Comparison of ENCODE assay signal across 22 cellular contexts in genomic region chrX:48909703-48910102, GRCh38. TPM values are rescaled to one million over a fixed set of nuclear protein-coding genes. Genes with fewer than 3 reads are reported as not detected.
A peak's percentile ranks its signal among the peaks of the same experiment; 100 is the strongest.
DNase-seq lines count a peak whose midpoint lies in the region; ATAC-seq and TF ChIP-seq lines count a peak whose summit lies in the region.
"Had no signal": no experiment of that assay in that cellular context is flagged by ENCODE, and none has a peak within 500 bp of the region (broad histone marks: within the 10 kb centered on the region; RNA-seq: fewer than 3 reads in every experiment).

No MANE protein-coding gene starts in this region.

- CTCF ChIA-PET in activated CD8-positive, alpha-beta T cell treated with anti-CD3 and anti-CD28 coated beads for 36 hours (lab: Charles Lee): no interaction called here
- CTCF ChIA-PET in activated CD8-positive, alpha-beta T cell treated with anti-CD3 and anti-CD28 coated beads, Interleukin-2, amount 10 ng/mL, durations not matched to agents 7 days and 5 days (lab: Charles Lee): interaction anchor here (1.9 kb wide), 1 partner anchor 261 kb away, joined by 6 read pairs; no protein-coding TSS in a partner anchor

- no peak overlapping the region for H3K27ac Mint-ChIP-seq in activated CD8-positive, alpha-beta T cell treated with anti-CD3 and anti-CD28 coated beads for 36 hours
- no peak overlapping the region for H3K27ac Mint-ChIP-seq in activated CD8-positive, alpha-beta T cell treated with anti-CD3 and anti-CD28 coated beads, Interleukin-2, amount 10 ng/mL, durations not matched to agents 7 days and 5 days
- peak overlapping the region; percentile 98 for H3K27ac Mint-ChIP-seq in central memory CD8-positive, alpha-beta T cell (ENCODE audit: low read depth)
- H3K27ac Mint-ChIP-seq in osteocyte (ENCODE audit: unreplicated experiment): no peak overlapping the region
- H3K27ac Mint-ChIP-seq: activated CD4-positive, alpha-beta memory T cell treated with anti-CD3 and anti-CD28 coated beads, Interleukin-2, amount 10 ng/mL, durations not matched to agents 7 days and 5 days; stimulated activated memory B cell treated with anti-CD40 and anti-IgM and Interleukin-4, amounts not matched to agents 10 μg/mL and 1 μg/mL and 100 μg/mL, for 72 hours had no signal

- POLR2A ChIA-PET in activated CD8-positive, alpha-beta T cell treated with anti-CD3 and anti-CD28 coated beads for 36 hours (lab: Charles Lee): interaction anchor here (0.6 to 2.7 kb wide), 4 partner anchors 9 to 28 kb away, joined by 3 to 12 read pairs (median 3); no protein-coding TSS in a partner anchor
- POLR2A ChIA-PET in activated CD8-positive, alpha-beta T cell treated with anti-CD3 and anti-CD28 coated beads, Interleukin-2, amount 10 ng/mL, durations not matched to agents 7 days and 5 days (lab: Charles Lee): interaction anchor here (1.1 kb wide), 1 partner anchor 49 kb away, joined by 4 read pairs; no protein-coding TSS in a partner anchor

- peaks cover 19% of the 10 kb centered on the region for H3K36me3 Mint-ChIP-seq in activated CD8-positive, alpha-beta T cell treated with anti-CD3 and anti-CD28 coated beads for 36 hours (ENCODE audit: low read depth)
- peaks cover 23% of the 10 kb centered on the region for H3K36me3 Mint-ChIP-seq in activated CD8-positive, alpha-beta T cell treated with anti-CD3 and anti-CD28 coated beads, Interleukin-2, amount 10 ng/mL, durations not matched to agents 7 days and 5 days (ENCODE audit: low read depth)
- peaks cover 50% of the 10 kb centered on the region for H3K36me3 Mint-ChIP-seq in central memory CD8-positive, alpha-beta T cell (ENCODE audit: insufficient read depth)
- peaks cover 5% of the 10 kb centered on the region for H3K36me3 Mint-ChIP-seq in osteocyte (ENCODE audit: unreplicated experiment)

- ATAC-seq in activated CD8-positive, alpha-beta T cell treated with anti-CD3 and anti-CD28 coated beads for 36 hours: no peak
- no peak for ATAC-seq in activated CD8-positive, alpha-beta T cell treated with anti-CD3 and anti-CD28 coated beads, Interleukin-2, amount 10 ng/mL, durations not matched to agents 7 days and 5 days
- no peak for ATAC-seq in central memory CD8-positive, alpha-beta T cell (replicated peaks; ENCODE audit: extremely low read depth, poor library complexity, severe bottlenecking)
- ATAC-seq: activated CD4-positive, CD25-positive, alpha-beta regulatory T cell treated with anti-CD3 and anti-CD28 coated beads, Interleukin-2, amount 50 U/mL, for 24 hours; left cardiac atrium; stimulated activated memory B cell treated with anti-CD40 and anti-IgM and Interleukin-4, amounts not matched to agents 10 μg/mL and 1 μg/mL and 100 μg/mL, for 72 hours had no signal

- TF ChIP-seq CTCF in activated CD8-positive, alpha-beta T cell treated with anti-CD3 and anti-CD28 coated beads for 36 hours (IDR thresholded peaks at IDR 0.05): no peak
- no peak for TF ChIP-seq CTCF in osteocyte (IDR thresholded peaks at IDR 0.05)

- DNase-seq in activated CD8-positive, alpha-beta T cell treated with anti-CD3 and anti-CD28 coated beads for 36 hours: peak; percentile 6
- no peak for DNase-seq in activated CD8-positive, alpha-beta T cell treated with anti-CD3 and anti-CD28 coated beads, Interleukin-2, amount 10 ng/mL, durations not matched to agents 7 days and 5 days
- DNase-seq in central memory CD8-positive, alpha-beta T cell (ENCODE audit: low spot score in 2 of 2): no peak
- no peak for DNase-seq in osteocyte (ENCODE audit: extremely low spot score, unreplicated experiment)
- no peak for DNase-seq in NCI-H1417 treated with DMSO at 0.1 percent for 48 hours (lab: John Stamatoyannopoulos, UW)
- no peak for DNase-seq in NOMO-1 treated with DMSO at 0.1 percent for 48 hours (lab: John Stamatoyannopoulos, UW; ENCODE audit: unreplicated experiment)
- DNase-seq: 8988T; activated CD4-positive, alpha-beta memory T cell treated with anti-CD3 and anti-CD28 coated beads, Interleukin-2, amount 10 ng/mL, durations not matched to agents 7 days and 5 days; activated effector memory CD4-positive, alpha-beta T cell treated with anti-CD3 and anti-CD28 coated beads, Interleukin-2, amount 50 U/mL, for 16 hours; activated T-cell treated with anti-CD3 and anti-CD28 coated beads for 4 hours; brain microvascular endothelial cell; DMS153; effector CD4-positive, alpha-beta T cell; left cardiac atrium; NCI-H2081; NCI-H345; occipital lobe; SHP77 treated with DMSO at 0.1 percent for 48 hours; spleen; stimulated activated CD4-positive, alpha-beta T cell treated with anti-CD3 and anti-CD28 coated beads, Interleukin-2, amount 100 ng/mL, for 48 hours had no signal

- H3K27me3 Mint-ChIP-seq in activated CD8-positive, alpha-beta T cell treated with anti-CD3 and anti-CD28 coated beads for 36 hours: no peaks in the 10 kb centered on the region
- no peaks in the 10 kb centered on the region for H3K27me3 Mint-ChIP-seq in activated CD8-positive, alpha-beta T cell treated with anti-CD3 and anti-CD28 coated beads, Interleukin-2, amount 10 ng/mL, durations not matched to agents 7 days and 5 days (ENCODE audit: low read depth)
- no peaks in the 10 kb centered on the region for H3K27me3 Mint-ChIP-seq in central memory CD8-positive, alpha-beta T cell
- H3K27me3 Mint-ChIP-seq in osteocyte (ENCODE audit: unreplicated experiment): no peaks in the 10 kb centered on the region
- H3K27me3 Mint-ChIP-seq: activated CD4-positive, alpha-beta memory T cell treated with anti-CD3 and anti-CD28 coated beads, Interleukin-2, amount 10 ng/mL, durations not matched to agents 7 days and 5 days; stimulated activated memory B cell treated with anti-CD40 and anti-IgM and Interleukin-4, amounts not matched to agents 10 μg/mL and 1 μg/mL and 100 μg/mL, for 72 hours had no signal

- intact Hi-C loops in activated CD8-positive, alpha-beta T cell treated with anti-CD3 and anti-CD28 coated beads for 36 hours (cut with micrococcal nuclease): no loop called here

- H3K4me1 Mint-ChIP-seq in activated CD8-positive, alpha-beta T cell treated with anti-CD3 and anti-CD28 coated beads for 36 hours (ENCODE audit: low read depth): peaks cover 33% of the 10 kb centered on the region
- H3K4me1 Mint-ChIP-seq in activated CD8-positive, alpha-beta T cell treated with anti-CD3 and anti-CD28 coated beads, Interleukin-2, amount 10 ng/mL, durations not matched to agents 7 days and 5 days (ENCODE audit: low read depth): peaks cover 35% of the 10 kb centered on the region
- peaks cover 22% of the 10 kb centered on the region for H3K4me1 Mint-ChIP-seq in central memory CD8-positive, alpha-beta T cell
- H3K4me1 Mint-ChIP-seq in osteocyte (ENCODE audit: unreplicated experiment): peaks cover 12% of the 10 kb centered on the region

- H3K9me3 Mint-ChIP-seq in activated CD8-positive, alpha-beta T cell treated with anti-CD3 and anti-CD28 coated beads for 36 hours: no peaks in the 10 kb centered on the region
- H3K9me3 Mint-ChIP-seq in activated CD8-positive, alpha-beta T cell treated with anti-CD3 and anti-CD28 coated beads, Interleukin-2, amount 10 ng/mL, durations not matched to agents 7 days and 5 days (ENCODE audit: insufficient read depth): no peaks in the 10 kb centered on the region
- H3K9me3 Mint-ChIP-seq in central memory CD8-positive, alpha-beta T cell: no peaks in the 10 kb centered on the region
- peaks cover 4% of the 10 kb centered on the region for H3K9me3 Mint-ChIP-seq in osteocyte (ENCODE audit: unreplicated experiment)
- H3K9me3 Mint-ChIP-seq: activated CD4-positive, alpha-beta memory T cell treated with anti-CD3 and anti-CD28 coated beads, Interleukin-2, amount 10 ng/mL, durations not matched to agents 7 days and 5 days; stimulated activated memory B cell treated with anti-CD40 and anti-IgM and Interleukin-4, amounts not matched to agents 10 μg/mL and 1 μg/mL and 100 μg/mL, for 72 hours had no signal

- no peak overlapping the region for H3K4me3 Mint-ChIP-seq in activated CD8-positive, alpha-beta T cell treated with anti-CD3 and anti-CD28 coated beads for 36 hours
- no peak overlapping the region for H3K4me3 Mint-ChIP-seq in activated CD8-positive, alpha-beta T cell treated with anti-CD3 and anti-CD28 coated beads, Interleukin-2, amount 10 ng/mL, durations not matched to agents 7 days and 5 days
- H3K4me3 Mint-ChIP-seq in central memory CD8-positive, alpha-beta T cell: no peak overlapping the region
- H3K4me3 Mint-ChIP-seq in osteocyte (ENCODE audit: unreplicated experiment): peak overlapping the region; percentile 18
- H3K4me3 Mint-ChIP-seq: stimulated activated memory B cell treated with anti-CD40 and anti-IgM and Interleukin-4, amounts not matched to agents 10 μg/mL and 1 μg/mL and 100 μg/mL, for 72 hours had no signal

RNA-seq across cellular contexts. Expression of gene SLC35A2, which starts 1.7 kb away (rescaled TPM):
- total RNA-seq in activated CD8-positive, alpha-beta T cell treated with anti-CD3 and anti-CD28 coated beads for 36 hours: 10 to 100 TPM; 14.7 to 15.0 TPM
- total RNA-seq in activated CD8-positive, alpha-beta T cell treated with anti-CD3 and anti-CD28 coated beads, Interleukin-2, amount 10 ng/mL, durations not matched to agents 7 days and 5 days: 10 to 100 TPM; 14.8 to 15.3 TPM
- 34.6 and 37.0 TPM in 2 replicates for total RNA-seq in osteocyte

RNA-seq across cellular contexts. Expression of gene PIM2, which starts 9.1 kb away (rescaled TPM):
- total RNA-seq in activated CD8-positive, alpha-beta T cell treated with anti-CD3 and anti-CD28 coated beads for 36 hours: 100 to 1,000 TPM; 169 to 177 TPM
- total RNA-seq in activated CD8-positive, alpha-beta T cell treated with anti-CD3 and anti-CD28 coated beads, Interleukin-2, amount 10 ng/mL, durations not matched to agents 7 days and 5 days: 10 to 100 TPM; 51.3 to 53.6 TPM
- 6.4 and 7.3 TPM in 2 replicates for total RNA-seq in osteocyte

RNA-seq across cellular contexts. Expression of gene PQBP1, which starts 12.0 kb away (rescaled TPM):
- 10 to 100 TPM; 63.9 to 66.5 TPM for total RNA-seq in activated CD8-positive, alpha-beta T cell treated with anti-CD3 and anti-CD28 coated beads for 36 hours
- total RNA-seq in activated CD8-positive, alpha-beta T cell treated with anti-CD3 and anti-CD28 coated beads, Interleukin-2, amount 10 ng/mL, durations not matched to agents 7 days and 5 days: 10 to 100 TPM; 63.9 to 70.8 TPM
- total RNA-seq in osteocyte: 69.8 and 78.3 TPM in 2 replicates

RNA-seq across cellular contexts. Expression of gene TIMM17B, which starts 12.1 kb away (rescaled TPM):
- 10 to 100 TPM; 50.1 to 52.2 TPM for total RNA-seq in activated CD8-positive, alpha-beta T cell treated with anti-CD3 and anti-CD28 coated beads for 36 hours
- total RNA-seq in activated CD8-positive, alpha-beta T cell treated with anti-CD3 and anti-CD28 coated beads, Interleukin-2, amount 10 ng/mL, durations not matched to agents 7 days and 5 days: 10 to 100 TPM; 41.6 to 44.1 TPM
- 45.6 and 50.0 TPM in 2 replicates for total RNA-seq in osteocyte

RNA-seq across cellular contexts. Expression of gene OTUD5, which starts 47.7 kb away (rescaled TPM):
- 10 to 100 TPM; 50.6 to 51.5 TPM for total RNA-seq in activated CD8-positive, alpha-beta T cell treated with anti-CD3 and anti-CD28 coated beads for 36 hours
- 10 to 100 TPM; 40.0 to 41.7 TPM for total RNA-seq in activated CD8-positive, alpha-beta T cell treated with anti-CD3 and anti-CD28 coated beads, Interleukin-2, amount 10 ng/mL, durations not matched to agents 7 days and 5 days
- 54.9 and 57.4 TPM in 2 replicates for total RNA-seq in osteocyte
